ENCODE assay signal across 12 cellular contexts in the genomic region with DNA sequence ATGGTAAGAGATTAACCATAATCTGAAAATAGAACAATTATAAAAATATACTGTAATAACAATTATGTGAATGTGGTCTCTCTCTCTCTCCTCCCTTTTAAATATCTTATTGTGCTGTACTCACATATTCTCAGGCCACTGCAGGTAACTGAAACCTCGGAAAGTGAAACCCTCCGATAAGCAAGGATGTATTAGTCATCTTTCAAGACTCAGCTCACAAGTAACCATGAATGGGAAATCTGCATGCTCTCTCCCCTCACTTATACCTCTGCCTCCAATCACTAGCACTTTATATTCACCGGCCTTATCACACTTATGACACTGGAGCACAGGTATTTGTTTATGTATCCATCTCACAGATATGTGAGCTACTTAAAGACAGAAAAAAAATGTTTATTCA.
A peak's percentile ranks its signal among the peaks of the same experiment; 100 is the strongest.
DNase-seq lines count a peak whose midpoint lies in the region; ATAC-seq, FAIRE-seq and TF ChIP-seq lines count a peak whose summit lies in the region.
"Had no signal": no experiment of that assay in that cellular context is flagged by ENCODE, and none has a peak within 500 bp of the region (broad histone marks: within the 10 kb centered on the region; RNA-seq: fewer than 3 reads in every experiment).

No MANE protein-coding gene starts in this region.

- no peak for TF ChIP-seq CTCF in endothelial cell of umbilical vein (IDR thresholded peaks at IDR 0.05; ENCODE audit: extremely low read depth in 1 of 2, insufficient read depth in 1 of 2, low read depth in 1 of 2, low read length in 2 of 2)
- no peak for TF ChIP-seq CTCF in colonic mucosa (IDR thresholded peaks at IDR 0.05)

- H4K20me1 ChIP-seq in endothelial cell of umbilical vein (replicated peaks; ENCODE audit: control insufficient read depth, extremely low read depth, insufficient read depth, low read length) = no peaks in the 10 kb centered on the region

- H3K9me3 ChIP-seq in endothelial cell of umbilical vein (replicated peaks; ENCODE audit: control insufficient read depth, insufficient read depth, low read length) (no peaks in the 10 kb centered on the region), colonic mucosa (no peaks in the 10 kb centered on the region)
- H3K9me3 ChIP-seq in naive thymus-derived CD4-positive, alpha-beta T cell (ENCODE audit: control insufficient read depth in 2 of 3, low read length in 3 of 3) = no peaks in the 10 kb centered on the region

- peaks cover 4% of the 10 kb centered on the region for H3K4me1 ChIP-seq in endothelial cell of umbilical vein (ENCODE audit: control insufficient read depth, extremely low read depth, insufficient read depth, low read length)
- peaks cover 0 to 5% of the 10 kb centered on the region in 2 donors for H3K4me1 ChIP-seq in naive thymus-derived CD4-positive, alpha-beta T cell (ENCODE audit: control insufficient read depth in 2 of 2, insufficient read depth in 2 of 2, low read length in 2 of 2)
- H3K4me1 ChIP-seq in colonic mucosa = no peaks in the 10 kb centered on the region

- H3K4me1 Mint-ChIP-seq in naive thymus-derived CD4-positive, alpha-beta T cell = peaks cover 0 to 3% (median 0%) of the 10 kb centered on the region in 7 donors

- peak; percentile 75 for FAIRE-seq in endothelial cell of umbilical vein (lab: Jason Lieb, UNC)

- H3K27ac Mint-ChIP-seq in naive thymus-derived CD4-positive, alpha-beta T cell = no peak overlapping the region
- H3K27ac Mint-ChIP-seq: activated T-cell treated with anti-CD3 and anti-CD28 coated beads, Interleukin-2, amount 50 U/mL, for 72 hours had no signal

- DNase-seq in endothelial cell of umbilical vein (ENCODE audit: low read depth, low spot score) (no peak), colonic mucosa (no peak), hypothalamus (lab: John Stamatoyannopoulos, UW) (no peak), nucleus accumbens (lab: John Stamatoyannopoulos, UW) (no peak)
- no peak for DNase-seq in naive thymus-derived CD4-positive, alpha-beta T cell
- DNase-seq: brain microvascular endothelial cell, NCI-H2029 treated with DMSO at 0.1 percent for 48 hours had no signal

- H3K27me3 ChIP-seq in endothelial cell of umbilical vein (ENCODE audit: control insufficient read depth in 2 of 2, insufficient read depth in 2 of 2, low read length in 2 of 2) (no peaks in the 10 kb centered on the region), colonic mucosa (no peaks in the 10 kb centered on the region)
- no peaks in the 10 kb centered on the region for H3K27me3 ChIP-seq in naive thymus-derived CD4-positive, alpha-beta T cell (ENCODE audit: control insufficient read depth in 2 of 2, insufficient read depth in 2 of 2, low read length in 2 of 2)
- H3K27me3 ChIP-seq: brain microvascular endothelial cell had no signal

- peaks cover 0 to 7% (median 0%) of the 10 kb centered on the region in 5 donors for H3K27me3 Mint-ChIP-seq in naive thymus-derived CD4-positive, alpha-beta T cell

- H3K27ac ChIP-seq in endothelial cell of umbilical vein (ENCODE audit: insufficient read depth, low read depth, low read length) (no peak overlapping the region), colonic mucosa (no peak overlapping the region)
- H3K27ac ChIP-seq in naive thymus-derived CD4-positive, alpha-beta T cell (ENCODE audit: low read depth, low read length) = no peak overlapping the region
- H3K27ac ChIP-seq: brain microvascular endothelial cell had no signal

- CTCF ChIA-PET in endothelial cell of umbilical vein (lab: Charles Lee) = interaction anchor here (1.0 to 7.2 kb wide), 25 partner anchors 8 to 876 kb away, joined by 3 to 158 read pairs (median 9); no protein-coding TSS in a partner anchor
- CTCF ChIA-PET in naive thymus-derived CD4-positive, alpha-beta T cell (lab: Charles Lee) = no interaction called here

- no peaks in the 10 kb centered on the region for H3K36me3 Mint-ChIP-seq in naive thymus-derived CD4-positive, alpha-beta T cell

- H3K4me3 ChIP-seq in endothelial cell of umbilical vein (replicated peaks in 1 of 3; ENCODE audit: insufficient read depth in 1 of 3, low read depth in 1 of 3, low read length in 3 of 3) (no peak overlapping the region), colonic mucosa (no peak overlapping the region)
- no peak overlapping the region for H3K4me3 ChIP-seq in naive thymus-derived CD4-positive, alpha-beta T cell (ENCODE audit: low read length)

- peak overlapping the region; percentile 17 for H3K4me2 ChIP-seq in endothelial cell of umbilical vein (ENCODE audit: insufficient read depth, low read length)

- dilution Hi-C loops in endothelial cell of umbilical vein (cut with MboI; ENCODE audit: extremely low pct_ligation_motif_present, low sequenced_read_pairs) = no loop called here

- POLR2A ChIA-PET in endothelial cell of umbilical vein (lab: Charles Lee) = no interaction called here
- POLR2A ChIA-PET in naive thymus-derived CD4-positive, alpha-beta T cell (lab: Charles Lee) = no interaction called here

- H3K36me3 ChIP-seq in endothelial cell of umbilical vein (ENCODE audit: control insufficient read depth in 2 of 2, extremely low read depth in 1 of 2, insufficient read depth in 2 of 2, low read length in 2 of 2) (no peaks in the 10 kb centered on the region), colonic mucosa (no peaks in the 10 kb centered on the region)
- no peaks in the 10 kb centered on the region for H3K36me3 ChIP-seq in naive thymus-derived CD4-positive, alpha-beta T cell (ENCODE audit: control insufficient read depth in 2 of 3, insufficient read depth in 3 of 3, low read length in 3 of 3)
- H3K36me3 ChIP-seq: brain microvascular endothelial cell had no signal

- intact Hi-C loops in endothelial cell of umbilical vein (cut with micrococcal nuclease) (loop anchor here (1.0 to 2.0 kb wide), 5 partner anchors 82 to 274 kb away; no protein-coding TSS in a partner anchor), colonic mucosa (cut with DNase I) (no loop called here)
- intact Hi-C loops in naive thymus-derived CD4-positive, alpha-beta T cell (cut with micrococcal nuclease) = loop anchor here in 1 of 2 donors (5.0 kb wide), 1 partner anchor 260 kb away; no protein-coding TSS in a partner anchor

- no TSS peak for BruUV-seq in endothelial cell of umbilical vein (replicated peaks; lab: Mats Ljungman, UMichigan)

- H3K9me1 ChIP-seq in endothelial cell of umbilical vein (replicated peaks; ENCODE audit: control insufficient read depth, extremely low read depth, insufficient read depth, low read length) = no peaks in the 10 kb centered on the region

- H3K9me3 Mint-ChIP-seq in naive thymus-derived CD4-positive, alpha-beta T cell = no peaks in the 10 kb centered on the region
- H3K9me3 Mint-ChIP-seq: activated T-cell treated with anti-CD3 and anti-CD28 coated beads, Interleukin-2, amount 50 U/mL, for 72 hours had no signal

- H3K9ac ChIP-seq in endothelial cell of umbilical vein (replicated peaks; ENCODE audit: extremely low read depth, insufficient read depth, low read length) = no peak overlapping the region
- no peak overlapping the region for H3K9ac ChIP-seq in colonic mucosa (ENCODE audit: low read depth in 2 of 2, low read length in 2 of 2)

- no peak overlapping the region for H2AFZ ChIP-seq in endothelial cell of umbilical vein (ENCODE audit: low read depth, low read length)

- ATAC-seq in GM18868 (IDR thresholded peaks at IDR 0.05; ENCODE audit: unreplicated experiment) (peak; percentile 96), GM21528 (IDR thresholded peaks at IDR 0.05; ENCODE audit: low FRiP score, unreplicated experiment) (peak; percentile 54), HG03378 (IDR thresholded peaks at IDR 0.05; ENCODE audit: unreplicated experiment) (peak; percentile 93)
- ATAC-seq in naive thymus-derived CD4-positive, alpha-beta T cell = no peak
- ATAC-seq: Panc1 had no signal

- H3K4me3 Mint-ChIP-seq in naive thymus-derived CD4-positive, alpha-beta T cell = no peak overlapping the region
- H3K4me3 Mint-ChIP-seq: activated T-cell treated with anti-CD3 and anti-CD28 coated beads, Interleukin-2, amount 50 U/mL, for 72 hours had no signal

- TF ChIP-seq POLR2A in endothelial cell of umbilical vein (IDR thresholded peaks at IDR 0.05; ENCODE audit: low read depth, low read length) = no peak

- H3K79me2 ChIP-seq in endothelial cell of umbilical vein (ENCODE audit: control insufficient read depth, insufficient read depth, low read length) = no peaks in the 10 kb centered on the region

TF ChIP-seq in endothelial cell of umbilical vein, 7 proteins besides CTCF, POLR2A, EP300 and RAD21:
- TF ChIP-seq JUN (IDR thresholded peaks at IDR 0.05; ENCODE audit: borderline replicate concordance, insufficient read depth, insufficient read length, low read depth) (no peak), FOS (IDR thresholded peaks at IDR 0.05; ENCODE audit: borderline replicate concordance, insufficient read depth, low read length) (peak; percentile 39), POLR2AphosphoS5 (IDR thresholded peaks at IDR 0.05; ENCODE audit: insufficient read depth, low read depth, low read length) (no peak), EZH2 (IDR thresholded peaks at IDR 0.05; ENCODE audit: borderline replicate concordance, low read depth, low read length, severe bottlenecking) (no peak)
